In the genomic region with DNA sequence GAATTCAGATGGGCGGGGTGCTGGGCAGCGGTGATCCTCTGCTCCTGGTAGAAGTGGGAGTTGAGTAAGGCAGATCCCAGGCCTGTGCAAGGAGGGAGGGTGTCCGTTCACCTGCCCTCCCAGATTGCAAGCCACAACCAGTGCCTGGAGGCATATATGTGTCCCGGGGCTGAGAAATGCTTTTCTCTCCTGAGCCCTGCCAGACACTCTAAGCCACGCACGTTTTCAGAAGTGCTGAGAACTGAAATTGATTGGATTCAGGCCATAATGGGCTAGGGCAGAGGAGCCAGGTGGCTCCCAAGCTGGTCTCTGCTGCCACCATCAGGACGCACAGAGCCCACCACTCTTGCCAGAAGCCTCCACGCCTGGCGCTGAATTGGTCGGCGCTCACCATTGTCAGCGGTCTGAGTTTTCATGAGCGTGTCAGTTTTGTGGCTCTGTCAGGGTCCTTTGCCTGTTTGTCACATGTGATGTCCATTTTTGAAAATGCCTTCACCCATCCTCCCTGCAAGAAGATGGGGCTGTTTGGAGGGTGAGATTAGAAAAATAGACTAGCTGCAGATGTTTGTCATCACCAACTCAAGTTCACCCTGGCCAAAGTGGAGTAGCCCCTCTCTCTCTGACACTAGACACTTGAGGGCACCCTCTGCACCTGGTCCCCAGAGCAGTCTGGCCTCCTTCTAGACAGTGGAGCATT, we compare ENCODE assay signal across 8 cellular contexts. TPM values are rescaled to one million over a fixed set of nuclear protein-coding genes. Genes with fewer than 3 reads are reported as not detected.
DNase-seq lines count a peak whose midpoint lies in the region; ATAC-seq and TF ChIP-seq lines count a peak whose summit lies in the region.

No MANE protein-coding gene starts in this region.

- H4K20me1 ChIP-seq in Karpas-422 (ENCODE audit: insufficient read depth, low read depth, low read length) (no peaks in the 10 kb centered on the region), OCI-LY7 (ENCODE audit: insufficient read depth, low read length) (no peaks in the 10 kb centered on the region)

- no TSS peak for BruUV-seq in OCI-LY7 (replicated peaks; lab: Mats Ljungman, UMichigan)

- H3K4me1 ChIP-seq in Karpas-422 (ENCODE audit: low read length) (peaks cover 33% of the 10 kb centered on the region), OCI-LY7 (ENCODE audit: insufficient read depth, low read length, poor library complexity, severe bottlenecking) (peaks cover 8% of the 10 kb centered on the region)

- intact Hi-C loops in OCI-LY7 (cut with micrococcal nuclease; ENCODE audit: unreplicated experiment) (loop anchor here (5.0 kb wide), 3 partner anchors 38 to 657 kb away; no protein-coding TSS in a partner anchor), left colon (cut with DNase I, micrococcal nuclease) (no loop called here)

- H3K36me3 ChIP-seq in Karpas-422 (ENCODE audit: insufficient read depth, low read length) (no peaks in the 10 kb centered on the region), OCI-LY7 (ENCODE audit: insufficient read depth, low read length) (no peaks in the 10 kb centered on the region)

- H3K9me2 ChIP-seq in Karpas-422 (replicated peaks; ENCODE audit: insufficient read depth, low read length) (no peaks in the 10 kb centered on the region), OCI-LY7 (ENCODE audit: insufficient read depth, low read length) (no peaks in the 10 kb centered on the region)

- no peaks in the 10 kb centered on the region for H3K27me3 ChIP-seq in Karpas-422 (ENCODE audit: low read length)

- TF ChIP-seq CTCF in OCI-LY7 (conservative IDR thresholded peaks at IDR 0.05; ENCODE audit: low read length) = peak; percentile 83

- H3K27ac ChIP-seq in Karpas-422 (ENCODE audit: low read length) = no peak overlapping the region
- H3K27ac ChIP-seq in OCI-LY7 (ENCODE audit: low read depth, low read length, poor library complexity, severe bottlenecking) = no peak overlapping the region

- H2AFZ ChIP-seq in Karpas-422 (ENCODE audit: low read length) (no peak overlapping the region), OCI-LY7 (ENCODE audit: low read length) (no peak overlapping the region)

- H3K9me3 ChIP-seq in Karpas-422 (ENCODE audit: low read length) (no peaks in the 10 kb centered on the region), OCI-LY7 (ENCODE audit: low read length) (no peaks in the 10 kb centered on the region)

- no peak overlapping the region for H3K9ac ChIP-seq in Karpas-422 (ENCODE audit: low read length)

- H3K4me2 ChIP-seq in Karpas-422 (ENCODE audit: low read depth, low read length, poor library complexity, severe bottlenecking) (no peak overlapping the region), OCI-LY7 (ENCODE audit: low read length) (no peak overlapping the region)

- ATAC-seq in GM21381 (IDR thresholded peaks at IDR 0.05; ENCODE audit: unreplicated experiment) (peak; percentile 79), left colon (peak; percentile 77)
- ATAC-seq in stimulated activated naive CD8-positive, alpha-beta T cell treated with anti-CD3 and anti-CD28 coated beads, Interleukin-15, Interleukin-2, amounts not matched to agents 100 U/mL and 50 U/mL, for 24 hours = peak; percentile 47

- DNase-seq in DMS79 treated with DMSO at 0.1 percent for 48 hours (lab: John Stamatoyannopoulos, UW) (peak; percentile 79), Karpas-422 (peak; percentile 91), OCI-LY7 (ENCODE audit: low spot score) (peak; percentile 50), cerebellum (ENCODE audit: low spot score) (peak; percentile 74), left colon (peak in 1 of 2 donors; percentile 41), AML-193 (lab: John Stamatoyannopoulos, UW) (no peak)
- peak; percentile 39 for DNase-seq in stimulated activated naive CD8-positive, alpha-beta T cell treated with anti-CD3 and anti-CD28 coated beads, Interleukin-15, Interleukin-2, amounts not matched to agents 100 U/mL and 50 U/mL, for 24 hours

- H3K79me2 ChIP-seq in Karpas-422 (ENCODE audit: low read length) = no peaks in the 10 kb centered on the region
- H3K79me2 ChIP-seq in OCI-LY7 (ENCODE audit: insufficient read depth, low read depth, low read length) = no peaks in the 10 kb centered on the region

- POLR2A ChIA-PET in OCI-LY7 (lab: Charles Lee) = interaction anchor here (0.5 to 1.0 kb wide), 2 partner anchors 68 to 1861 kb away, joined by 3 to 5 read pairs; no protein-coding TSS in a partner anchor

- CTCF ChIA-PET in OCI-LY7 (lab: Charles Lee; ENCODE audit: unreplicated experiment) = no interaction called here

- no peak overlapping the region for H3K4me3 ChIP-seq in Karpas-422 (ENCODE audit: low read length)
- no peak overlapping the region for H3K4me3 ChIP-seq in OCI-LY7 (ENCODE audit: low read depth, low read length, poor library complexity, severe bottlenecking)

RNA-seq across cellular contexts. Expression of gene BFSP2, which starts 15.4 kb away (rescaled TPM):
- 33.1 and 44.7 TPM in 2 replicates for total RNA-seq in Karpas-422 (2014; rRNA removed; shearing (Covaris generic); ENCODE audit: low replicate concordance)
- total RNA-seq in OCI-LY7 (2014; rRNA removed; shearing (Covaris generic)) = 10.6 and 11.7 TPM in 2 replicates
- 19.2 and 25.1 TPM in 2 replicates for total RNA-seq in OCI-LY7 (2022)
- not detected for total RNA-seq in cerebellum
- total RNA-seq in left colon = not detected

Comparison
In these comparisons a context has a peak if more than half of its experiments do, and no peak if none do; other contexts are left out.
1. DNase-seq: peak in DMS79 treated with DMSO at 0.1 percent for 48 hours (single experiment), Karpas-422 (single experiment), OCI-LY7 (single experiment), cerebellum (single experiment) and stimulated activated naive CD8-positive, alpha-beta T cell treated with anti-CD3 and anti-CD28 coated beads, Interleukin-15, Interleukin-2, amounts not matched to agents 100 U/mL and 50 U/mL, for 24 hours (single experiment); none in AML-193 (0 of 2).
2. Peak in every context shown above with its lines, with median percentiles within 50 percentile points of each other: ATAC-seq.